Comparison of ENCODE assay signal across 14 cellular contexts in the genomic region with DNA sequence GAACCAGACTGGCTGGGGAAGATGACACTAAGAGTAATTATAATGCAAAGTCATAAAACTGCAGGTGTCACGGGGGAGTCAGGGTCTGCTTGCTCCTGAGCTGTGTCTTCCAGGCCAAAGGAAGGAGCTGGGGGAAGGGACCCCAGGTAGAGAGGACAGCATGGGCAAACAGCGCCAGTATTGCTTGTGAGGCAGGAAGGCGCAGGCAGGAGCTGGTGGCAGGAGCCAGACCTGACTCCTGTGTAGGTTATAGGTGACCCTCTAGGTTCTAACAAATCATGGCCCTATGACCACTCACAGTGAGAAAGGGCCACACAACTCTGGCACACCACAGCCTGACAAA. TPM values are rescaled to one million over a fixed set of nuclear protein-coding genes. Genes with fewer than 3 reads are reported as not detected.
DNase-seq lines count a peak whose midpoint lies in the region; ATAC-seq lines count a peak whose summit lies in the region.
"Had no signal": no experiment of that assay in that cellular context is flagged by ENCODE, and none has a peak within 500 bp of the region (broad histone marks: within the 10 kb centered on the region; RNA-seq: fewer than 3 reads in every experiment).

No MANE protein-coding gene starts in this region.

- H3K4me3 Mint-ChIP-seq in activated naive CD4-positive, alpha-beta T cell treated with anti-CD3 and anti-CD28 coated beads, Interleukin-2, amount 50 U/mL, for 24 hours, result peak overlapping the region; percentile 96
- peak overlapping the region; percentile 92 for H3K4me3 Mint-ChIP-seq in activated naive CD8-positive, alpha-beta T cell treated with anti-CD3 and anti-CD28 coated beads for 36 hours

- DNase-seq in activated naive CD4-positive, alpha-beta T cell treated with anti-CD3 and anti-CD28 coated beads, Interleukin-2, amount 50 U/mL, for 16 hours, result no peak
- no peak for DNase-seq in activated naive CD8-positive, alpha-beta T cell treated with anti-CD3 and anti-CD28 coated beads for 36 hours
- DNase-seq in COLO829 (ENCODE audit: low spot score), result no peak
- DNase-seq in NCI-H2227 (lab: John Stamatoyannopoulos, UW; ENCODE audit: unreplicated experiment), result no peak
- DNase-seq: amniotic stem cell, GM23248, Karpas-422, NCI-H2107, PC-3 had no signal

- H3K27ac ChIP-seq in subcutaneous abdominal adipose tissue (ENCODE audit: low read depth, low read length), result peak overlapping the region; percentile 80
- H3K27ac ChIP-seq: epithelial cell of prostate, GM23248 had no signal

- H3K4me3 ChIP-seq in mucosa of stomach (ENCODE audit: low read length) (peak overlapping the region; percentile 24), subcutaneous abdominal adipose tissue (ENCODE audit: low read depth in 1 of 5, low read length in 5 of 5) (peak overlapping the region; percentile 76 to 88 (median 79))
- H3K4me3 ChIP-seq: GM23248 had no signal

- no peaks in the 10 kb centered on the region for H3K27me3 ChIP-seq in mucosa of stomach (ENCODE audit: control insufficient read depth, insufficient read depth, low read length)
- no peaks in the 10 kb centered on the region for H3K27me3 ChIP-seq in subcutaneous abdominal adipose tissue (ENCODE audit: control insufficient read depth in 5 of 5, insufficient read depth in 4 of 5, low read length in 5 of 5)

- H3K9me3 ChIP-seq in mucosa of stomach (ENCODE audit: control insufficient read depth, low read length) (no peaks in the 10 kb centered on the region), subcutaneous abdominal adipose tissue (ENCODE audit: control insufficient read depth in 5 of 5, low read length in 5 of 5) (no peaks in the 10 kb centered on the region)

- H3K27me3 Mint-ChIP-seq in activated naive CD4-positive, alpha-beta T cell treated with anti-CD3 and anti-CD28 coated beads, Interleukin-2, amount 50 U/mL, for 24 hours, result no peaks in the 10 kb centered on the region
- peaks cover 9% of the 10 kb centered on the region for H3K27me3 Mint-ChIP-seq in activated naive CD8-positive, alpha-beta T cell treated with anti-CD3 and anti-CD28 coated beads for 36 hours

- no peaks in the 10 kb centered on the region for H3K9me3 Mint-ChIP-seq in activated naive CD4-positive, alpha-beta T cell treated with anti-CD3 and anti-CD28 coated beads, Interleukin-2, amount 50 U/mL, for 24 hours
- no peaks in the 10 kb centered on the region for H3K9me3 Mint-ChIP-seq in activated naive CD8-positive, alpha-beta T cell treated with anti-CD3 and anti-CD28 coated beads for 36 hours

- no peak for ATAC-seq in HG03025 (IDR thresholded peaks at IDR 0.05; ENCODE audit: low FRiP score, unreplicated experiment)
- ATAC-seq: PC-3 had no signal

- H3K4me1 ChIP-seq in mucosa of stomach (ENCODE audit: control insufficient read depth, insufficient read depth, low read length), result peaks cover 34% of the 10 kb centered on the region
- H3K4me1 ChIP-seq in subcutaneous abdominal adipose tissue (ENCODE audit: control insufficient read depth in 5 of 5, insufficient read depth in 5 of 5, low read length in 5 of 5), result peaks cover 13 to 93% (median 84%) of the 10 kb centered on the region in 5 donors

- H3K9ac ChIP-seq in mucosa of stomach (ENCODE audit: low read length) (peak overlapping the region; percentile 31), subcutaneous abdominal adipose tissue (ENCODE audit: low read length in 5 of 5) (peak overlapping the region in 4 of 5 donors; percentile 44 to 93 (median 88))
- H3K9ac ChIP-seq: GM23248 had no signal

- H3K36me3 ChIP-seq in mucosa of stomach (ENCODE audit: control insufficient read depth, insufficient read depth, low read length) (no peaks in the 10 kb centered on the region), subcutaneous abdominal adipose tissue (ENCODE audit: control insufficient read depth in 5 of 5, insufficient read depth in 5 of 5, low read length in 5 of 5) (peaks cover 0 to 37% (median 28%) of the 10 kb centered on the region in 5 donors)

- H3K27ac Mint-ChIP-seq in activated naive CD4-positive, alpha-beta T cell treated with anti-CD3 and anti-CD28 coated beads, Interleukin-2, amount 50 U/mL, for 24 hours, result peak overlapping the region; percentile 97
- peak overlapping the region; percentile 100 for H3K27ac Mint-ChIP-seq in activated naive CD8-positive, alpha-beta T cell treated with anti-CD3 and anti-CD28 coated beads for 36 hours

- peaks cover 74% of the 10 kb centered on the region for H3K4me1 Mint-ChIP-seq in activated naive CD4-positive, alpha-beta T cell treated with anti-CD3 and anti-CD28 coated beads, Interleukin-2, amount 50 U/mL, for 24 hours
- peaks cover 55% of the 10 kb centered on the region for H3K4me1 Mint-ChIP-seq in activated naive CD8-positive, alpha-beta T cell treated with anti-CD3 and anti-CD28 coated beads for 36 hours

- H3K36me3 Mint-ChIP-seq in activated naive CD4-positive, alpha-beta T cell treated with anti-CD3 and anti-CD28 coated beads, Interleukin-2, amount 50 U/mL, for 24 hours, result peaks cover 43% of the 10 kb centered on the region
- peaks cover 98% of the 10 kb centered on the region for H3K36me3 Mint-ChIP-seq in activated naive CD8-positive, alpha-beta T cell treated with anti-CD3 and anti-CD28 coated beads for 36 hours

RNA-seq across cellular contexts. Expression of a gene that starts 1.9 kb away (rescaled TPM):
- total RNA-seq in activated naive CD8-positive, alpha-beta T cell treated with anti-CD3 and anti-CD28 coated beads for 36 hours, result 100 to 1,000 TPM; 192 to 193 TPM

RNA-seq across cellular contexts. Expression of a gene that starts 7.2 kb away (rescaled TPM):
- total RNA-seq in activated naive CD8-positive, alpha-beta T cell treated with anti-CD3 and anti-CD28 coated beads for 36 hours, result 100 to 1,000 TPM; 166 to 171 TPM

RNA-seq across cellular contexts. Expression of a gene that starts 40.4 kb away (rescaled TPM):
- total RNA-seq in activated naive CD8-positive, alpha-beta T cell treated with anti-CD3 and anti-CD28 coated beads for 36 hours, result 10 to 100 TPM; 59.8 to 64.7 TPM

RNA-seq across cellular contexts. Expression of a gene that starts 42.2 kb away (rescaled TPM):
- 10 to 100 TPM; 15.9 to 17.1 TPM for total RNA-seq in activated naive CD8-positive, alpha-beta T cell treated with anti-CD3 and anti-CD28 coated beads for 36 hours
